ENCODE assay signal across 26 cellular contexts in genomic region chr5:91069364-91069763, GRCh38.
"Had no signal": no experiment of that assay in that cellular context is flagged by ENCODE, and none has a peak within 500 bp of the region (broad histone marks: within the 10 kb centered on the region; RNA-seq: fewer than 3 reads in every experiment).

No MANE protein-coding gene starts in this region.

- H2AFZ ChIP-seq: neural progenitor cell, parathyroid adenoma had no signal

- H3K9ac ChIP-seq: neural progenitor cell, parathyroid adenoma had no signal

- DNase-seq: natural killer cell; occipital lobe; ovary; posterior cingulate gyrus; psoas muscle; right cardiac atrium; right lobe of liver; sigmoid colon; small intestine; stimulated activated CD4-positive, alpha-beta T cell treated with anti-CD3 and anti-CD28 coated beads, Interleukin-15, amount 100 ng/mL, for 24 hours; stimulated activated CD4-positive, alpha-beta T cell treated with anti-CD3 and anti-CD28 coated beads, Interleukin-2, amount 100 ng/mL, for 24 hours; stimulated activated CD4-positive, alpha-beta T cell treated with anti-CD3 and anti-CD28 coated beads, Interleukin-2, amount 100 ng/mL, for 48 hours; stimulated activated CD4-positive, alpha-beta T cell treated with anti-CD3 and anti-CD28 coated beads, Interleukin-4, amount 100 ng/mL, for 24 hours; stimulated activated naive B cell treated with anti-CD40 and anti-IgM and Interleukin-4, amounts not matched to agents 10 μg/mL and 1 μg/mL and 100 μg/mL, for 72 hours; stimulated activated naive CD4-positive, alpha-beta T cell treated with Interleukin-2 at 50 U/mL for 16 hours; stimulated activated naive CD8-positive, alpha-beta T cell treated with anti-CD3 and anti-CD28 coated beads, Interleukin-15, amount 100 ng/mL, for 72 hours; substantia nigra; testis; tibial artery; transverse colon; upper lobe of right lung; uterus had no signal

- H3K9me3 ChIP-seq: ovary, right lobe of liver, sigmoid colon, suprapubic skin, testis, tibial artery, transverse colon, upper lobe of right lung, uterus had no signal

- H3K4me2 ChIP-seq: neural progenitor cell had no signal

- H3K36me3 ChIP-seq: ovary, right lobe of liver, sigmoid colon, suprapubic skin, tibial artery, transverse colon, upper lobe of right lung, uterus had no signal

- H3K27me3 ChIP-seq: neural progenitor cell, ovary, right lobe of liver, sigmoid colon, suprapubic skin, testis, tibial artery, transverse colon, upper lobe of right lung, uterus had no signal

- FAIRE-seq: small intestine had no signal

- H3K79me2 ChIP-seq: parathyroid adenoma had no signal

- ATAC-seq: natural killer cell; psoas muscle; right cardiac atrium; right lobe of liver; stimulated activated effector memory CD8-positive, alpha-beta T cell treated with anti-CD3 and anti-CD28 coated beads, Interleukin-12 subunit alpha, Interleukin-12 subunit beta, amount 100 ng/mL, for 72 hours; stimulated activated naive B cell treated with anti-CD40 and anti-IgM and Interleukin-4, amounts not matched to agents 10 μg/mL and 1 μg/mL and 100 μg/mL, for 72 hours; stimulated activated naive CD8-positive, alpha-beta T cell treated with anti-CD3 and anti-CD28 coated beads, Interleukin-15, amount 100 ng/mL, for 72 hours; upper lobe of right lung had no signal

- H3K4me3 ChIP-seq: neural progenitor cell, ovary, psoas muscle, right lobe of liver, sigmoid colon, suprapubic skin, testis, tibial artery, transverse colon, upper lobe of right lung, uterus had no signal

- H3K27ac ChIP-seq: neural progenitor cell, ovary, parathyroid adenoma, psoas muscle, right lobe of liver, sigmoid colon, suprapubic skin, testis, tibial artery, transverse colon, upper lobe of right lung, uterus had no signal

- H3K4me1 ChIP-seq: parathyroid adenoma, psoas muscle, right lobe of liver, testis, upper lobe of right lung, uterus had no signal
